ENCODE assay signal across 1 cellular context in genomic region chr20:5731753-5732366, GRCh38.
TF ChIP-seq lines count a peak whose summit lies in the region.

No MANE protein-coding gene starts in this region.

TF ChIP-seq in A549, 52 proteins besides CTCF, POLR2A, EP300 and RAD21 (continued from another document):
- TF ChIP-seq ATOH8 (CRISPR knock-in tag; IDR thresholded peaks at IDR 0.05; ENCODE audit: low read depth) (no peak), ZC3H11A (IDR thresholded peaks at IDR 0.05) (no peak), SREBF2 (IDR thresholded peaks at IDR 0.05) (no peak), POLR2AphosphoS2 (conservative IDR thresholded peaks at IDR 0.05; ENCODE audit: low read length) (no peak), HOXB5 (CRISPR knock-in tag; IDR thresholded peaks at IDR 0.05) (no peak), USF2 (IDR thresholded peaks at IDR 0.05) (no peak), FOSB (CRISPR knock-in tag; IDR thresholded peaks at IDR 0.05) (no peak), RFX5 (IDR thresholded peaks at IDR 0.05) (no peak), JUNB (IDR thresholded peaks at IDR 0.05) (no peak)
TF ChIP-seq in A549: peak in this region for 0.
